Comparison of ENCODE assay signal across 14 cellular contexts in genomic region chr10:94287331-94287730, GRCh38.
A peak's percentile ranks its signal among the peaks of the same experiment; 100 is the strongest.
DNase-seq lines count a peak whose midpoint lies in the region; ATAC-seq and TF ChIP-seq lines count a peak whose summit lies in the region.
"Had no signal": no experiment of that assay in that cellular context is flagged by ENCODE, and none has a peak within 500 bp of the region (broad histone marks: within the 10 kb centered on the region; RNA-seq: fewer than 3 reads in every experiment).

No MANE protein-coding gene starts in this region.

- TF ChIP-seq POLR2A in spleen (IDR thresholded peaks at IDR 0.05): no peak

- H3K4me1 ChIP-seq in spleen: peaks cover 0 to 8% (median 3%) of the 10 kb centered on the region in 6 donors

- H3K27ac ChIP-seq in spleen: peak overlapping the region in 7 of 8 donors; percentile 36 to 72 (median 54)
- H3K27ac ChIP-seq: C4-2B had no signal

- H3K4me3 ChIP-seq in cardiac fibroblast (replicated peaks in 1 of 2; ENCODE audit: low read depth in 2 of 2, low read length in 2 of 2) (no peak overlapping the region), spleen (no peak overlapping the region)

- intact Hi-C loops in spleen (cut with DNase I; ENCODE audit: low total_unique reads): no loop called here

- no peak for ATAC-seq in HG03025 (IDR thresholded peaks at IDR 0.05; ENCODE audit: low FRiP score, unreplicated experiment)

- peak; percentile 59 for DNase-seq in EH (ENCODE audit: low read depth)
- peak; percentile 35 to 50 for DNase-seq in cardiac fibroblast (ENCODE audit: low read depth in 2 of 2)
- peak; percentile 56 to 91 for DNase-seq in lung microvascular endothelial cell (ENCODE audit: low read depth in 2 of 2)
- no peak for DNase-seq in spleen
- no peak for DNase-seq in pons (ENCODE audit: low spot score)
- no peak for DNase-seq in activated naive CD4-positive, alpha-beta T cell treated with Interleukin-2 at 50 U/mL for 16 hours
- DNase-seq: DMS153, H7, NCI-H1417 treated with DMSO at 0.1 percent for 48 hours, NCI-H2029, NCI-H510A, SHP77 treated with DMSO at 0.1 percent for 48 hours had no signal

- no peaks in the 10 kb centered on the region for H3K9me3 ChIP-seq in spleen

- H3K27me3 ChIP-seq in spleen (replicated peaks in 1 of 7): no peaks in the 10 kb centered on the region

- H3K36me3 ChIP-seq in spleen: peaks cover 0 to 10% (median 0%) of the 10 kb centered on the region in 6 donors

- WGBS in spleen, 5 donors: 55 to 70% (median 69%) methylated on average over 3 of the region's 3 CpGs

- no peak for TF ChIP-seq CTCF in cardiac fibroblast (IDR thresholded peaks at IDR 0.05; ENCODE audit: low read depth, low read length)
- no peak for TF ChIP-seq CTCF in spleen (IDR thresholded peaks at IDR 0.05 in 8 of 11, conservative IDR thresholded peaks at IDR 0.05 in 3 of 11)

Comparison
In these comparisons a context has a peak if more than half of its experiments do, and no peak if none do; other contexts are left out.
1. DNase-seq: peak in EH (single experiment), cardiac fibroblast (2 of 2) and lung microvascular endothelial cell (2 of 2); none in spleen (single experiment), pons (single experiment) and activated naive CD4-positive, alpha-beta T cell treated with Interleukin-2 at 50 U/mL for 16 hours (single experiment).